Comparison of ENCODE assay signal across 8 cellular contexts in the genomic region with DNA sequence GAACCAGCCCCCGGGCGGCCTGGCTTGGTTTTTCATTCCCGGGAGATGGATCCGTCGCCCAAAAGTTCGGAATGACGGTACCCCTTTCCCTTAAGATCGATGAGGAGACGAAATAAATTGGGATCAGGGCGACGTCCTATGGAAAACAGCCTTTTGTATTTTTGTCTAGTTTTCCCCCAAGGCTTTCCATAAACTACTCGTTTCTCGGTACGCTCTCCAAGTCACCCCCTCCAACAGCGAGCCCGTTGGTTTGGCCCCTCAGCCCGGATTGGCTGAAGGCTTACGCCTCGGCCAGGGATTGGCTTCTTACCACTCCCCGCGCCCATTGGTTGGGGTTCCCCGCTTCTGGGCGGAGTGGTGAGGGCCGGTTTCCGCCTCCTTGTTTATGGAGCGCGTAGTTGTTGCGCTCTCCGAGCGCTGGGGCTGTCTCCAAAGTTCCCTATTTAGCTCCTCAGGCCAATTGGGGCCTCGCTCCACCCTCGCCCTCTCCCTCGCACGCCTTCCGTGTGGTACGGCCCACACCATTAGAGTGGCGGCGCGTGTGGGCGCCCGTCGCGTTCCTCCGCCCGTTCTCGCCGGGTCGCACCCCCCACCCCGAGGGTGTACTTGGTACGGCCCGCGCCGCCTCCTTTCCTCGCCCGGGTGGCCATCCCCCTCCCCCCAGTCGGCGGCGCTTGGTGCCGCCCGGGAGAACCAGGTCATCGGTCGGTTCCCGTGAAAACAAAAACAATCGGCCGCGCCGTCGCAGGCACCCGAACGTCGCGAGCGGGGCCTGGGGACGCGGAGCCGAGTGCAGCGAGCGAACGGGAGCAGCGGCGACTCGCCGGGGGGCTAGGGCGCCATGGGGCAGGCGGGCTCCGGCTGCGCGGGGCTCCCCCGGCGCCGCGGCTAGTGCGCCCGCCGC. TPM values are rescaled to one million over a fixed set of nuclear protein-coding genes. Genes with fewer than 3 reads are reported as not detected.
DNase-seq lines count a peak whose midpoint lies in the region; ATAC-seq and TF ChIP-seq lines count a peak whose summit lies in the region.
"Not testable (repeated sequence)": the region's sequence is repeated elsewhere in the genome, so short reads cannot be mapped to it uniquely, and the experiment has no call there.

A gene with protein sequence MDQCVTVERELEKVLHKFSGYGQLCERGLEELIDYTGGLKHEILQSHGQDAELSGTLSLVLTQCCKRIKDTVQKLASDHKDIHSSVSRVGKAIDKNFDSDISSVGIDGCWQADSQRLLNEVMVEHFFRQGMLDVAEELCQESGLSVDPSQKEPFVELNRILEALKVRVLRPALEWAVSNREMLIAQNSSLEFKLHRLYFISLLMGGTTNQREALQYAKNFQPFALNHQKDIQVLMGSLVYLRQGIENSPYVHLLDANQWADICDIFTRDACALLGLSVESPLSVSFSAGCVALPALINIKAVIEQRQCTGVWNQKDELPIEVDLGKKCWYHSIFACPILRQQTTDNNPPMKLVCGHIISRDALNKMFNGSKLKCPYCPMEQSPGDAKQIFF (plus strand): TSS at position 655 of the 904 bp plus-strand sequence. CDS start 377 bp downstream, outside the sequence.

- POLR2A ChIA-PET in A673 (lab: Charles Lee; ENCODE audit: low non-redundant PET): not testable (repeated sequence)

- not testable (repeated sequence) for H3K4me1 ChIP-seq in A673 (ENCODE audit: insufficient read depth, low read length, poor library complexity, severe bottlenecking); skeletal muscle satellite cell (ENCODE audit: control insufficient read depth, insufficient read depth, low read length)

- intact Hi-C loops in A673 (cut with micrococcal nuclease; ENCODE audit: unreplicated experiment): not testable (repeated sequence)

- CTCF ChIA-PET in A673 (lab: Charles Lee): not testable (repeated sequence)

- DNase-seq in A673 (ENCODE audit: low spot score) (peak; percentile 92), NCI-H226 (peak; percentile 81), cardiac fibroblast (ENCODE audit: low read depth in 2 of 2) (peak; percentile 90 to 96), iPS-NIHi11 (ENCODE audit: low spot score) (peak; percentile 40)
- DNase-seq in activated CD4-positive, CD25-positive, alpha-beta regulatory T cell (lab: John Stamatoyannopoulos, UW): peak; percentile 73 to 85 (median 78)

- H3K27ac ChIP-seq in A673 (ENCODE audit: low read depth, low read length, poor library complexity, severe bottlenecking): peak within 1 kb of the TSS; percentile 75

- TF ChIP-seq CTCF in A673 (conservative IDR thresholded peaks at IDR 0.05; ENCODE audit: low read depth, low read length); cardiac fibroblast (IDR thresholded peaks at IDR 0.05; ENCODE audit: low read depth, low read length): not testable (repeated sequence)

- ATAC-seq in GM18861 (IDR thresholded peaks at IDR 0.05; ENCODE audit: unreplicated experiment) (peak; percentile 86), HG03097 (IDR thresholded peaks at IDR 0.05; ENCODE audit: low FRiP score, unreplicated experiment) (peak; percentile 90)

- not testable (repeated sequence) for H3K36me3 ChIP-seq in A673 (ENCODE audit: insufficient read depth, low read length, poor library complexity, severe bottlenecking); skeletal muscle satellite cell (ENCODE audit: insufficient read depth, low read length)

- H3K9ac ChIP-seq in skeletal muscle satellite cell (ENCODE audit: low read depth, low read length): peak within 1 kb of the TSS; percentile 81

- H3K4me2 ChIP-seq in skeletal muscle satellite cell (ENCODE audit: low read length): peak within 1 kb of the TSS; percentile 86

- H3K4me3 ChIP-seq in A673 (ENCODE audit: low read depth, low read length, poor library complexity, severe bottlenecking) (peak within 1 kb of the TSS; percentile 56), cardiac fibroblast (replicated peaks in 1 of 2; ENCODE audit: low read depth in 2 of 2, low read length in 2 of 2) (peak within 1 kb of the TSS; percentile 58 to 63), skeletal muscle satellite cell (ENCODE audit: low read length) (peak within 1 kb of the TSS; percentile 75)

- H3K27me3 ChIP-seq in A673 (replicated peaks; ENCODE audit: insufficient read depth, low read depth, low read length, poor library complexity); skeletal muscle satellite cell (ENCODE audit: control insufficient read depth, insufficient read depth, low read length): not testable (repeated sequence)

- BruUV-seq in A673 (replicated peaks; lab: Mats Ljungman, UMichigan): not testable (repeated sequence)

- H3K9me3 ChIP-seq in A673 (ENCODE audit: low read depth, low read length, poor library complexity, severe bottlenecking); skeletal muscle satellite cell (replicated peaks; ENCODE audit: low read length): not testable (repeated sequence)

RNA-seq across cellular contexts. Expression of the gene that starts here (rescaled TPM):
- total RNA-seq in A673 (2021): 38.7 and 42.9 TPM in 2 replicates
- 8.5 and 11.7 TPM in 2 replicates for total RNA-seq in skeletal muscle satellite cell (2012; rRNA removed)

Comparison
In these comparisons a context has a peak if more than half of its experiments do, and no peak if none do; other contexts are left out.
1. Peak in every context shown above with its lines: DNase-seq, ATAC-seq, H3K4me3 ChIP-seq and H3K27ac ChIP-seq.
2. DNase-seq: peak in every context shown above with its lines; median percentile 93 in cardiac fibroblast; 92 in A673; 81 in NCI-H226; 78 in activated CD4-positive, CD25-positive, alpha-beta regulatory T cell; 40 in iPS-NIHi11.